In genomic region chr3:21017115-21017852, GRCh38 we compare ENCODE assay signal across 11 cellular contexts.
A peak's percentile ranks its signal among the peaks of the same experiment; 100 is the strongest.
DNase-seq lines count a peak whose midpoint lies in the region; ATAC-seq, FAIRE-seq and TF ChIP-seq lines count a peak whose summit lies in the region.
"Had no signal": no experiment of that assay in that cellular context is flagged by ENCODE, and none has a peak within 500 bp of the region (broad histone marks: within the 10 kb centered on the region; RNA-seq: fewer than 3 reads in every experiment).

No MANE protein-coding gene starts in this region.

- H3K9me2 ChIP-seq in MM.1S (replicated peaks; ENCODE audit: insufficient read depth, low read length) = no peaks in the 10 kb centered on the region

- no peak overlapping the region for H3K23ac ChIP-seq in trophoblast cell (ENCODE audit: low read length)

- DNase-seq in MM.1S (no peak), bronchial epithelial cell (ENCODE audit: low read depth) (peak; percentile 94), trophoblast cell (peak; percentile 70 to 78), NCI-H1092 treated with DMSO at 0.1 percent for 48 hours (lab: John Stamatoyannopoulos, UW) (no peak), NCI-H146 treated with DMSO at 0.1 percent for 48 hours (lab: John Stamatoyannopoulos, UW; ENCODE audit: unreplicated experiment) (no peak), left colon (no peak)
- DNase-seq: activated T-cell treated with anti-CD3 and anti-CD28 coated beads, Interleukin-2, amount 50 U/mL, for 72 hours; NCI-H146; Peyer's patch had no signal

- H3K4me1 ChIP-seq in MM.1S (ENCODE audit: low read length) (no peaks in the 10 kb centered on the region), trophoblast cell (ENCODE audit: control insufficient read depth in 1 of 2, insufficient read depth in 2 of 2, low read length in 2 of 2) (peaks cover 2 to 4% of the 10 kb centered on the region in 2 experiments)
- H3K4me1 ChIP-seq: Peyer's patch had no signal

- H3K79me2 ChIP-seq in MM.1S (ENCODE audit: low read length) = no peaks in the 10 kb centered on the region
- H3K79me2 ChIP-seq in trophoblast cell (ENCODE audit: control insufficient read depth, insufficient read depth, low read length, poor library complexity) = peaks cover 2% of the 10 kb centered on the region

- H3F3A ChIP-seq in MM.1S (ENCODE audit: insufficient read depth, low read length) = no peaks in the 10 kb centered on the region

- H3K79me1 ChIP-seq in trophoblast cell (ENCODE audit: low read length) = no peaks in the 10 kb centered on the region

- H3K4me2 ChIP-seq in MM.1S (ENCODE audit: low read depth, low read length) (no peak overlapping the region), trophoblast cell (ENCODE audit: low read length) (no peak overlapping the region)

- peak overlapping the region; percentile 65 for H3K18ac ChIP-seq in trophoblast cell (ENCODE audit: low read length)

- H2AK5ac ChIP-seq in trophoblast cell (ENCODE audit: low read length) = no peak overlapping the region

- H4K8ac ChIP-seq in trophoblast cell (ENCODE audit: low read depth, low read length) = peak overlapping the region; percentile 38

- no peak overlapping the region for H2AFZ ChIP-seq in MM.1S (ENCODE audit: low read length)
- H2AFZ ChIP-seq in trophoblast cell (ENCODE audit: insufficient read depth, low read length, poor library complexity) = peak overlapping the region; percentile 63

- FAIRE-seq in bronchial epithelial cell (lab: Jason Lieb, UNC) = peak; percentile 40
- FAIRE-seq: H54 had no signal

- H3K27ac ChIP-seq in MM.1S (ENCODE audit: low read length) (no peak overlapping the region), trophoblast cell (ENCODE audit: low read depth, low read length) (no peak overlapping the region)
- H3K27ac ChIP-seq: Peyer's patch had no signal

- H2BK12ac ChIP-seq in trophoblast cell (ENCODE audit: low read length) = peak overlapping the region; percentile 15

- WGBS in trophoblast cell (ENCODE audit: extremely low coverage, insufficient coverage, insufficient read length) = no CpG with 5 or more reads among the region's 10 CpGs

- H3K9ac ChIP-seq in MM.1S (ENCODE audit: low read length) (no peak overlapping the region), trophoblast cell (ENCODE audit: low read length) (no peak overlapping the region)

- no peak overlapping the region for H3K4me3 ChIP-seq in MM.1S (ENCODE audit: low read length)
- no peak overlapping the region for H3K4me3 ChIP-seq in bronchial epithelial cell (ENCODE audit: low read depth, low read length)
- no peak overlapping the region for H3K4me3 ChIP-seq in trophoblast cell (ENCODE audit: low read depth, low read length)
- H3K4me3 ChIP-seq: Peyer's patch had no signal

- H3K4ac ChIP-seq in trophoblast cell (ENCODE audit: low read depth, low read length) = no peak overlapping the region

- H3K9me3 ChIP-seq in MM.1S (replicated peaks; ENCODE audit: insufficient read depth, low read length) = no peaks in the 10 kb centered on the region
- H3K9me3 ChIP-seq in trophoblast cell (ENCODE audit: insufficient read depth, low read depth, low read length) = no peaks in the 10 kb centered on the region

- no peaks in the 10 kb centered on the region for H4K20me1 ChIP-seq in MM.1S (ENCODE audit: insufficient read depth, low read length)

- H4K91ac ChIP-seq in trophoblast cell (ENCODE audit: low read depth, low read length) = peak overlapping the region; percentile 24

- H3K14ac ChIP-seq in trophoblast cell (ENCODE audit: low read length) = no peak overlapping the region

- ATAC-seq in left colon = no peak
- ATAC-seq: activated T-cell treated with anti-CD3 and anti-CD28 coated beads, Interleukin-2, amount 50 U/mL, for 72 hours had no signal

- H3K27me3 ChIP-seq in MM.1S (replicated peaks; ENCODE audit: insufficient read depth, low read length) (no peaks in the 10 kb centered on the region), bronchial epithelial cell (ENCODE audit: control insufficient read depth, insufficient read depth, low read length) (no peaks in the 10 kb centered on the region), trophoblast cell (ENCODE audit: insufficient read depth, low read length) (no peaks in the 10 kb centered on the region)
- H3K27me3 ChIP-seq: Peyer's patch had no signal

- peak overlapping the region; percentile 33 for H2BK120ac ChIP-seq in trophoblast cell (ENCODE audit: insufficient read depth, low read length, poor library complexity)

- H2BK5ac ChIP-seq in trophoblast cell (ENCODE audit: low read depth, low read length, poor library complexity) = no peak overlapping the region

- intact Hi-C loops in left colon (cut with DNase I, micrococcal nuclease) = no loop called here

- no peak overlapping the region for H4K12ac ChIP-seq in trophoblast cell (ENCODE audit: low read depth, low read length)

- H3K36me3 ChIP-seq in MM.1S (replicated peaks; ENCODE audit: insufficient read depth, low read length) (no peaks in the 10 kb centered on the region), bronchial epithelial cell (ENCODE audit: control insufficient read depth, insufficient read depth, low read length) (no peaks in the 10 kb centered on the region), trophoblast cell (ENCODE audit: control insufficient read depth in 1 of 2, insufficient read depth in 2 of 2, low read length in 2 of 2) (no peaks in the 10 kb centered on the region)
- H3K36me3 ChIP-seq: Peyer's patch had no signal

- TF ChIP-seq CTCF in GM12874 (IDR thresholded peaks at IDR 0.05; ENCODE audit: insufficient read depth, low read depth, low read length) (peak; percentile 32), MM.1S (IDR thresholded peaks at IDR 0.05; ENCODE audit: low read length) (peak; percentile 24), bronchial epithelial cell (IDR thresholded peaks at IDR 0.05; ENCODE audit: insufficient read depth, low read length, severe bottlenecking) (no peak)

Comparison
In these comparisons a context has a peak if more than half of its experiments do, and no peak if none do; other contexts are left out.
1. DNase-seq: peak in bronchial epithelial cell (single experiment) and trophoblast cell (2 of 2); none in MM.1S (single experiment), NCI-H1092 treated with DMSO at 0.1 percent for 48 hours (single experiment), NCI-H146 treated with DMSO at 0.1 percent for 48 hours (single experiment) and left colon (0 of 2).